In genomic region chr1:85148524-85149250, GRCh38 we compare ENCODE assay signal across 9 cellular contexts. TPM values are rescaled to one million over a fixed set of nuclear protein-coding genes. Genes with fewer than 3 reads are reported as not detected.
A peak's percentile ranks its signal among the peaks of the same experiment; 100 is the strongest.
DNase-seq lines count a peak whose midpoint lies in the region; ATAC-seq lines count a peak whose summit lies in the region.
"Had no signal": no experiment of that assay in that cellular context is flagged by ENCODE, and none has a peak within 500 bp of the region (broad histone marks: within the 10 kb centered on the region; RNA-seq: fewer than 3 reads in every experiment).

No MANE protein-coding gene starts in this region.

- peak; percentile 53 for DNase-seq in AG08395 (ENCODE audit: low spot score)
- DNase-seq in activated T-helper 2 cell treated with anti-CD3 and anti-CD28 coated beads, Interferon-gamma antibody, Interleukin-2, Interleukin-4, amounts not matched to agents 10 μg/mL and 5 μg/mL and 100 μg/mL, durations not matched to agents 14 hours and 24 hours and 36 hours (ENCODE audit: low spot score): peak; percentile 12
- DNase-seq in activated gamma-delta T cell (lab: John Stamatoyannopoulos, UW): no peak
- DNase-seq in GM19238 (ENCODE audit: insufficient read length, low spot score): no peak
- DNase-seq in HPDE6-E6E7 (ENCODE audit: extremely low spot score): no peak
- no peak for DNase-seq in SK-N-DZ (ENCODE audit: low spot score)
- DNase-seq: DND-41 had no signal

- no peaks in the 10 kb centered on the region for H3K9me3 Mint-ChIP-seq in activated T-helper 2 cell treated with anti-CD3 and anti-CD28 coated beads, Interferon-gamma antibody, Interleukin-2, Interleukin-4, amounts not matched to agents 10 μg/mL and 5 μg/mL and 100 μg/mL, durations not matched to agents 14 hours and 24 hours and 36 hours

- peak; percentile 72 for ATAC-seq in GM19025 (IDR thresholded peaks at IDR 0.05; ENCODE audit: low read depth, unreplicated experiment)
- peak; percentile 95 for ATAC-seq in HG03060 (IDR thresholded peaks at IDR 0.05; ENCODE audit: low read depth, unreplicated experiment)

- intact Hi-C loops in activated T-helper 2 cell treated with anti-CD3 and anti-CD28 coated beads, Interferon-gamma antibody, Interleukin-2, Interleukin-4, amounts not matched to agents 10 μg/mL and 5 μg/mL and 100 μg/mL, durations not matched to agents 14 hours and 24 hours and 36 hours (cut with micrococcal nuclease): loop anchor here (5.0 kb wide), 1 partner anchor 54 kb away; the partner anchor contains the start of gene SYDE2

- peaks cover 39% of the 10 kb centered on the region for H3K4me1 Mint-ChIP-seq in activated T-helper 2 cell treated with anti-CD3 and anti-CD28 coated beads, Interferon-gamma antibody, Interleukin-2, Interleukin-4, amounts not matched to agents 10 μg/mL and 5 μg/mL and 100 μg/mL, durations not matched to agents 14 hours and 24 hours and 36 hours (ENCODE audit: low read depth)

- H3K27me3 Mint-ChIP-seq in activated T-helper 2 cell treated with anti-CD3 and anti-CD28 coated beads, Interferon-gamma antibody, Interleukin-2, Interleukin-4, amounts not matched to agents 10 μg/mL and 5 μg/mL and 100 μg/mL, durations not matched to agents 14 hours and 24 hours and 36 hours (ENCODE audit: low read depth): no peaks in the 10 kb centered on the region

- peak overlapping the region; percentile 67 for H3K27ac Mint-ChIP-seq in activated T-helper 2 cell treated with anti-CD3 and anti-CD28 coated beads, Interferon-gamma antibody, Interleukin-2, Interleukin-4, amounts not matched to agents 10 μg/mL and 5 μg/mL and 100 μg/mL, durations not matched to agents 14 hours and 24 hours and 36 hours

- no peak overlapping the region for H3K4me3 Mint-ChIP-seq in activated T-helper 2 cell treated with anti-CD3 and anti-CD28 coated beads, Interferon-gamma antibody, Interleukin-2, Interleukin-4, amounts not matched to agents 10 μg/mL and 5 μg/mL and 100 μg/mL, durations not matched to agents 14 hours and 24 hours and 36 hours (ENCODE audit: low read depth)

- H3K36me3 Mint-ChIP-seq in activated T-helper 2 cell treated with anti-CD3 and anti-CD28 coated beads, Interferon-gamma antibody, Interleukin-2, Interleukin-4, amounts not matched to agents 10 μg/mL and 5 μg/mL and 100 μg/mL, durations not matched to agents 14 hours and 24 hours and 36 hours (ENCODE audit: low read depth): no peaks in the 10 kb centered on the region

RNA-seq across cellular contexts. Expression of gene SYDE2, which starts 52.1 kb away (rescaled TPM):
- 1.9 and 2.1 TPM in 2 replicates for total RNA-seq in activated T-helper 2 cell treated with anti-CD3 and anti-CD28 coated beads, Interferon-gamma antibody, Interleukin-2, Interleukin-4, amounts not matched to agents 10 μg/mL and 5 μg/mL and 100 μg/mL, durations not matched to agents 14 hours and 24 hours and 36 hours
- polyA plus RNA-seq in SK-N-DZ (2014; cell fraction: cytosol; rRNA removed): 1.4 and 1.8 TPM in 2 replicates
- polyA plus RNA-seq in SK-N-DZ (2014; cell fraction: nucleus; rRNA removed): 1.7 and 2.1 TPM in 2 replicates

Comparison
In these comparisons a context has a peak if more than half of its experiments do, and no peak if none do; other contexts are left out.
1. DNase-seq: peak in AG08395 (single experiment) and activated T-helper 2 cell treated with anti-CD3 and anti-CD28 coated beads, Interferon-gamma antibody, Interleukin-2, Interleukin-4, amounts not matched to agents 10 μg/mL and 5 μg/mL and 100 μg/mL, durations not matched to agents 14 hours and 24 hours and 36 hours (single experiment); none in activated gamma-delta T cell (single experiment), GM19238 (single experiment), HPDE6-E6E7 (single experiment) and SK-N-DZ (single experiment).